In genomic region chr6:112337209-112337638, GRCh38 we compare ENCODE assay signal across 8 cellular contexts. TPM values are rescaled to one million over a fixed set of nuclear protein-coding genes. Genes with fewer than 3 reads are reported as not detected.
A peak's percentile ranks its signal among the peaks of the same experiment; 100 is the strongest.
DNase-seq lines count a peak whose midpoint lies in the region; FAIRE-seq and TF ChIP-seq lines count a peak whose summit lies in the region.

No MANE protein-coding gene starts in this region.

- POLR2A ChIA-PET in BJ (lab: Charles Lee) (interaction anchor here (0.6 kb wide), 1 partner anchor 225 kb away, joined by 3 read pairs; no protein-coding TSS in a partner anchor), endothelial cell of umbilical vein (lab: Charles Lee) (no interaction called here)

- dilution Hi-C loops in endothelial cell of umbilical vein (cut with MboI; ENCODE audit: extremely low pct_ligation_motif_present, low sequenced_read_pairs): no loop called here

- no peaks in the 10 kb centered on the region for H3K9me3 ChIP-seq in endothelial cell of umbilical vein (replicated peaks; ENCODE audit: control insufficient read depth, insufficient read depth, low read length)

- TSS peak; percentile 90 for BruUV-seq in endothelial cell of umbilical vein (replicated peaks; lab: Mats Ljungman, UMichigan)

- DNase-seq in BJ (ENCODE audit: low read depth): no peak
- peak; percentile 84 for DNase-seq in HuH-7 (ENCODE audit: low spot score)
- DNase-seq in OCI-M1 (lab: John Stamatoyannopoulos, UW): peak; percentile 54
- peak; percentile 89 for DNase-seq in endothelial cell of umbilical vein (ENCODE audit: low read depth, low spot score)
- DNase-seq in myocyte (ENCODE audit: low read depth): peak; percentile 84
- no peak for DNase-seq in NOMO-1 treated with dmso at 0.1 percent for 144 hours (lab: John Stamatoyannopoulos, UW; ENCODE audit: unreplicated experiment)
- DNase-seq in stimulated activated CD4-positive, alpha-beta T cell treated with anti-CD3 and anti-CD28 coated beads, Interleukin-2, amount 100 ng/mL, for 24 hours: no peak
- no peak for DNase-seq in stimulated activated CD4-positive, alpha-beta T cell treated with anti-CD3 and anti-CD28 coated beads, Interleukin-4, amount 100 ng/mL, for 24 hours

- H3K9me1 ChIP-seq in endothelial cell of umbilical vein (replicated peaks; ENCODE audit: control insufficient read depth, extremely low read depth, insufficient read depth, low read length): no peaks in the 10 kb centered on the region

- H3K4me2 ChIP-seq in endothelial cell of umbilical vein (ENCODE audit: insufficient read depth, low read length): no peak overlapping the region

- no peaks in the 10 kb centered on the region for H3K36me3 ChIP-seq in BJ (ENCODE audit: control insufficient read depth, insufficient read depth, low read length)
- H3K36me3 ChIP-seq in endothelial cell of umbilical vein (ENCODE audit: control insufficient read depth in 2 of 2, extremely low read depth in 1 of 2, insufficient read depth in 2 of 2, low read length in 2 of 2): no peaks in the 10 kb centered on the region

- H3K4me1 ChIP-seq in endothelial cell of umbilical vein (ENCODE audit: control insufficient read depth, extremely low read depth, insufficient read depth, low read length): peaks cover 8% of the 10 kb centered on the region

- intact Hi-C loops in endothelial cell of umbilical vein (cut with micrococcal nuclease): loop anchor here (1.0 to 10.0 kb wide), 6 partner anchors 35 to 1572 kb away; no protein-coding TSS in a partner anchor

- FAIRE-seq in endothelial cell of umbilical vein (lab: Jason Lieb, UNC): peak; percentile 94

- H3K9ac ChIP-seq in endothelial cell of umbilical vein (replicated peaks; ENCODE audit: extremely low read depth, insufficient read depth, low read length): no peak overlapping the region

- H3K79me2 ChIP-seq in endothelial cell of umbilical vein (ENCODE audit: control insufficient read depth, insufficient read depth, low read length): no peaks in the 10 kb centered on the region

- CTCF ChIA-PET in BJ (lab: Yijun Ruan, JAX) (interaction anchor here (0.6 to 1.2 kb wide), 2 partner anchors 8 to 1085 kb away, joined by 3 read pairs; no protein-coding TSS in a partner anchor), endothelial cell of umbilical vein (lab: Charles Lee) (interaction anchor here (1.0 to 2.1 kb wide), 7 partner anchors 13 to 1572 kb away, joined by 3 to 6 read pairs (median 4); no protein-coding TSS in a partner anchor)

- H3K4me3 ChIP-seq in BJ (ENCODE audit: low read depth, low read length) (no peak overlapping the region), endothelial cell of umbilical vein (replicated peaks in 1 of 3; ENCODE audit: insufficient read depth in 1 of 3, low read depth in 1 of 3, low read length in 3 of 3) (no peak overlapping the region)

- peak; percentile 62 for TF ChIP-seq POLR2A in endothelial cell of umbilical vein (IDR thresholded peaks at IDR 0.05; ENCODE audit: low read depth, low read length)

- no peak overlapping the region for H2AFZ ChIP-seq in endothelial cell of umbilical vein (ENCODE audit: low read depth, low read length)

- no peaks in the 10 kb centered on the region for H4K20me1 ChIP-seq in endothelial cell of umbilical vein (replicated peaks; ENCODE audit: control insufficient read depth, extremely low read depth, insufficient read depth, low read length)

- H3K27me3 ChIP-seq in BJ (ENCODE audit: control insufficient read depth, insufficient read depth, low read length): no peaks in the 10 kb centered on the region
- no peaks in the 10 kb centered on the region for H3K27me3 ChIP-seq in endothelial cell of umbilical vein (ENCODE audit: control insufficient read depth in 2 of 2, insufficient read depth in 2 of 2, low read length in 2 of 2)

- H3K27ac ChIP-seq in endothelial cell of umbilical vein (ENCODE audit: insufficient read depth, low read depth, low read length): no peak overlapping the region

- TF ChIP-seq CTCF in BJ (IDR thresholded peaks at IDR 0.05; ENCODE audit: insufficient read depth, low read depth, low read length): peak; percentile 70
- TF ChIP-seq CTCF in endothelial cell of umbilical vein (IDR thresholded peaks at IDR 0.05; ENCODE audit: extremely low read depth in 1 of 2, insufficient read depth in 1 of 2, low read depth in 1 of 2, low read length in 2 of 2): peak; percentile 75 to 85

TF ChIP-seq in endothelial cell of umbilical vein, 7 proteins besides CTCF, POLR2A, EP300 and RAD21:
- TF ChIP-seq POLR2AphosphoS5 (IDR thresholded peaks at IDR 0.05; ENCODE audit: insufficient read depth, low read depth, low read length): peak; percentile 71
- TF ChIP-seq GATA2 (IDR thresholded peaks at IDR 0.05; ENCODE audit: insufficient read depth, insufficient read length, low read depth, low read length): peak; percentile 26
- TF ChIP-seq JUN (IDR thresholded peaks at IDR 0.05; ENCODE audit: borderline replicate concordance, insufficient read depth, insufficient read length, low read depth): no peak
- peak; percentile 45 for TF ChIP-seq FOS (IDR thresholded peaks at IDR 0.05; ENCODE audit: borderline replicate concordance, insufficient read depth, low read length)
- no peak for TF ChIP-seq MAX (IDR thresholded peaks at IDR 0.05; ENCODE audit: insufficient read depth, insufficient read length)

RNA-seq across cellular contexts. Expression of gene RFPL4B, which starts 9.9 kb away (rescaled TPM):
- not detected in 2 replicates for polyA plus RNA-seq in BJ (2011; rRNA removed)
- polyA minus RNA-seq in BJ (2011; rRNA and poly(A)+ RNA removed): not detected in 2 replicates
- total RNA-seq in endothelial cell of umbilical vein: not detected in 2 replicates
- not detected in 2 replicates for polyA plus RNA-seq in endothelial cell of umbilical vein
- polyA plus RNA-seq in endothelial cell of umbilical vein (2011; cell fraction: cytosol; rRNA removed): not detected in 2 replicates
- polyA plus RNA-seq in endothelial cell of umbilical vein (2011; cell fraction: nucleus; rRNA removed): not detected in 2 replicates
- not detected in 2 replicates for polyA plus RNA-seq in endothelial cell of umbilical vein (2012)
- polyA minus RNA-seq in endothelial cell of umbilical vein: not detected in 2 replicates
- not detected for polyA minus RNA-seq in endothelial cell of umbilical vein (2011; cell fraction: cytosol; rRNA and poly(A)+ RNA removed)
- not detected in 2 replicates for polyA minus RNA-seq in endothelial cell of umbilical vein (2011; cell fraction: nucleus; rRNA and poly(A)+ RNA removed)
- not detected in 2 replicates for total RNA-seq in myocyte
- not detected for polyA plus RNA-seq in myocyte (2012)

Comparison
In these comparisons a context has a peak if more than half of its experiments do, and no peak if none do; other contexts are left out.
1. DNase-seq: peak in HuH-7 (single experiment), OCI-M1 (single experiment), endothelial cell of umbilical vein (single experiment) and myocyte (single experiment); none in BJ (single experiment), NOMO-1 treated with dmso at 0.1 percent for 144 hours (single experiment), stimulated activated CD4-positive, alpha-beta T cell treated with anti-CD3 and anti-CD28 coated beads, Interleukin-2, amount 100 ng/mL, for 24 hours (0 of 2) and stimulated activated CD4-positive, alpha-beta T cell treated with anti-CD3 and anti-CD28 coated beads, Interleukin-4, amount 100 ng/mL, for 24 hours (single experiment).